ENCODE assay signal across 9 cellular contexts in the genomic region with DNA sequence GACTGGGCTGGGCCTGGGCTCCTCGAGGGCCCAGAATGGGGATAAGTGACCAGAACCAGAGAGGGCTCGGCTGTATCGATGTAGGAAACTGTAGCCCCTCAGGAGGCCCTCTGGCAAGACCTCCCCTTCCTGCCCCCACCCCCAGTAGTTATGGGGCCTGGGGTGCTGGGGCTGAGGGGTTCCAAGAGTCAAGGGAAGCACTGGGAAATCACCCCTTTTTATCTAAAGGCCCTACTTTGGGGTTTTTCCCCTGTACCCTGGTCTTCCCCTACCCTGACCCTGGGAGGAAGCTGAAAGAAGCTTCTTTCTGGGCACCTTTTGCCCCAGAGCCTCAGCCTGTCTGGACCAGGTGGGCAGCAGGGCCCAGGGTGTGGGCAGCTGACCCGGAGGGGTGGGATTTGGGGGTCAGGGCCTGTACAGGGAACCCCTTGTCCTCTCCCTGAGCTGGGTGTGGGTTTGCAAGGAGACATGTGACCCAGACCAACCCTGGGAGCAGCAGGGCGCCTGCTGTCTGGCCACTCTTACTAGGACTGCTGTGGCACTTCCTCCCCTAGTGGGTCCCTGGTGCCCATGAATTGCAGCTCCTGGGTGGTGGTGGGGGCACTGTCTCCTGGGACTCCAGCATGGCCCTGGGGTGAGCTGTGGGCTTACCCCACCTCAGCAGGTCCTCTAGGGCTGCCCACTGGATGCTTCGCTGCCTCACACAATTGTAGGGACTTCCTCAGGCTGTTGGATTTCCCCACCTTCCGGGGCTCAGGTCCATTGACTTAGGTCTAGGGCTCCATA. TPM values are rescaled to one million over a fixed set of nuclear protein-coding genes. Genes with fewer than 3 reads are reported as not detected.
DNase-seq lines count a peak whose midpoint lies in the region; ATAC-seq, FAIRE-seq and TF ChIP-seq lines count a peak whose summit lies in the region.
"Had no signal": no experiment of that assay in that cellular context is flagged by ENCODE, and none has a peak within 500 bp of the region (broad histone marks: within the 10 kb centered on the region; RNA-seq: fewer than 3 reads in every experiment).

No MANE protein-coding gene starts in this region.

- peak overlapping the region; percentile 99 for H3K4me3 Mint-ChIP-seq in CD14-positive monocyte
- H3K4me3 Mint-ChIP-seq in activated T-helper 17 cell treated with anti-CD3 and anti-CD28 coated beads, Interleukin-2, amount 50 U/mL, for 72 hours: peak overlapping the region; percentile 95
- H3K4me3 Mint-ChIP-seq in memory B cell: peak overlapping the region; percentile 99

- DNase-seq in CD14-positive monocyte (ENCODE audit: low spot score) (no peak), memory B cell (ENCODE audit: low spot score in 2 of 2) (peak; percentile 64 to 72), erythroblast (lab: John Stamatoyannopoulos, UW) (no peak), HUDEP-2 (lab: John Stamatoyannopoulos, UW; ENCODE audit: unreplicated experiment in 76 of 76) (no peak), urothelium cell line (ENCODE audit: low spot score) (no peak)

- no peak for TF ChIP-seq CTCF in CD14-positive monocyte (IDR thresholded peaks at IDR 0.05)

- ATAC-seq in GM21737 (IDR thresholded peaks at IDR 0.05; ENCODE audit: unreplicated experiment): peak; percentile 18
- ATAC-seq in activated T-helper 17 cell treated with anti-CD3 and anti-CD28 coated beads, Interleukin-2, amount 50 U/mL, for 72 hours (replicated peaks): peak; percentile 49
- ATAC-seq in memory B cell (ENCODE audit: low read depth): peak; percentile 52
- no peak for ATAC-seq in HG03521 (IDR thresholded peaks at IDR 0.05; ENCODE audit: unreplicated experiment)

- H3K4me1 Mint-ChIP-seq in CD14-positive monocyte (peaks cover 76% of the 10 kb centered on the region), memory B cell (peaks cover 41% of the 10 kb centered on the region)
- peaks cover 19% of the 10 kb centered on the region for H3K4me1 Mint-ChIP-seq in activated T-helper 17 cell treated with anti-CD3 and anti-CD28 coated beads, Interleukin-2, amount 50 U/mL, for 72 hours

- H3K9me3 Mint-ChIP-seq in CD14-positive monocyte (no peaks in the 10 kb centered on the region), memory B cell (no peaks in the 10 kb centered on the region)
- H3K9me3 Mint-ChIP-seq in activated T-helper 17 cell treated with anti-CD3 and anti-CD28 coated beads, Interleukin-2, amount 50 U/mL, for 72 hours: no peaks in the 10 kb centered on the region

- peak overlapping the region; percentile 94 to 98 (median 96) for H3K27ac Mint-ChIP-seq in CD14-positive monocyte
- H3K27ac Mint-ChIP-seq in activated T-helper 17 cell treated with anti-CD3 and anti-CD28 coated beads, Interleukin-2, amount 50 U/mL, for 72 hours: peak overlapping the region; percentile 93
- H3K27ac Mint-ChIP-seq in memory B cell: peak overlapping the region; percentile 100

- H3K36me3 Mint-ChIP-seq in CD14-positive monocyte (peaks cover 11 to 25% of the 10 kb centered on the region in 2 donors), memory B cell (peaks cover 6% of the 10 kb centered on the region)
- peaks cover 11% of the 10 kb centered on the region for H3K36me3 Mint-ChIP-seq in activated T-helper 17 cell treated with anti-CD3 and anti-CD28 coated beads, Interleukin-2, amount 50 U/mL, for 72 hours (ENCODE audit: low read depth)

- TF ChIP-seq POLR2A in erythroblast (IDR thresholded peaks at IDR 0.05; ENCODE audit: low read length): no peak

- FAIRE-seq in urothelium cell line (lab: Jason Lieb, UNC): no peak
- FAIRE-seq: G401.6 had no signal

- H3K27me3 Mint-ChIP-seq in CD14-positive monocyte (ENCODE audit: low read depth in 3 of 3) (no peaks in the 10 kb centered on the region), memory B cell (no peaks in the 10 kb centered on the region)
- no peaks in the 10 kb centered on the region for H3K27me3 Mint-ChIP-seq in activated T-helper 17 cell treated with anti-CD3 and anti-CD28 coated beads, Interleukin-2, amount 50 U/mL, for 72 hours

- intact Hi-C loops in CD14-positive monocyte (cut with micrococcal nuclease): no loop called here

RNA-seq across cellular contexts. Expression of a gene that starts 1.5 kb away (rescaled TPM):
- 100 to 1,000 TPM; 130 to 170 TPM for polyA plus RNA-seq in CD14-positive monocyte
- total RNA-seq in activated T-helper 17 cell treated with anti-CD3 and anti-CD28 coated beads, Interleukin-2, amount 50 U/mL, for 72 hours: 10 to 100 TPM; 22.5 to 25.4 TPM

RNA-seq across cellular contexts. Expression of a gene that starts 28.8 kb away (rescaled TPM):
- polyA plus RNA-seq in CD14-positive monocyte: under 1 TPM in 1 of 2 donors, not detected in 1; 0.11 TPM
- 1 to 10 TPM in 1 of 2 donors, under 1 TPM in 1; 0.09 to 1.0 TPM for total RNA-seq in activated T-helper 17 cell treated with anti-CD3 and anti-CD28 coated beads, Interleukin-2, amount 50 U/mL, for 72 hours

Comparison
In these comparisons a context has a peak if more than half of its experiments do, and no peak if none do; other contexts are left out.
1. DNase-seq: peak in memory B cell (2 of 2); none in CD14-positive monocyte (single experiment), erythroblast (0 of 2), HUDEP-2 (0 of 76) and urothelium cell line (single experiment).
2. Peak in every context shown above with its lines, with median percentiles within 50 percentile points of each other: H3K27ac Mint-ChIP-seq and H3K4me3 Mint-ChIP-seq.